1 cellular context compared by ENCODE assay signal in the genomic region with DNA sequence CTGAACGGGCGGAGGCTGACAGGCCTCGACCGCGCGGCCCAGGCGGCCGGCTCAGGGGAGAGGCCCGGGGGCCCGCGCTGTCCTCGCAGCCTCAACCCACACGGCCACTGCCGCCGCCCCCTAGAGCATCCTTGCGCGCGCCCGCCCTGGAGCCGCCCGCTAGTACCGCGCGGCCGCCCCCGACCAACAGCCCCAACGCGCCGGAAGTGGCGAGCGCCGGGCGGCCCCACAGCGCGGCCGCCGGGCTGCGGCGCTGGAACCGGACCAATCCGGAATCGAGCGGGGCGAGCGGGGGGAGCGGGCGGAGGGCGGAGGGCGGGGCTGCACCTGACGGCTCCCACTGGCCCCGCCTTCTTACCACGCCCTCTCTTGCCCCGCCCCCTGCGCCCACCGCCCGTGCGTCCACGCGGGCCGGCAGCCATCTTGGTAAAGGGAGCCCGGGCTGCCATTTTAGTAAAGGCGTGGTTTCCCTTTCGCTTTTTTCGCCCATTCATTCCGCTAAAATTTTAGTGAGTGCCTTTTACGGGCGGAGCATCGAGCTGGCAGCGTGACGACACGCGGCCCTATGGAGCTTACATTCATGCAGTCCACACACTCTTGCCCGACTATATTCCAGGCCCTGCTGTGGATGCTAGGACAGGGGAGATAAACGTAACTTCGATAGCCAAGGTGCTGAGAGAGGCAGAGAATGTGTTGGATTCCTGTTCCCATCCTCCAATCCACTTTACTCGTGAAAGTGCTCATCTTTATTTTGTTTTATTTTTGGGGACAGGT.
A peak's percentile ranks its signal among the peaks of the same experiment; 100 is the strongest.
TF ChIP-seq lines count a peak whose summit lies in the region.

A gene with protein sequence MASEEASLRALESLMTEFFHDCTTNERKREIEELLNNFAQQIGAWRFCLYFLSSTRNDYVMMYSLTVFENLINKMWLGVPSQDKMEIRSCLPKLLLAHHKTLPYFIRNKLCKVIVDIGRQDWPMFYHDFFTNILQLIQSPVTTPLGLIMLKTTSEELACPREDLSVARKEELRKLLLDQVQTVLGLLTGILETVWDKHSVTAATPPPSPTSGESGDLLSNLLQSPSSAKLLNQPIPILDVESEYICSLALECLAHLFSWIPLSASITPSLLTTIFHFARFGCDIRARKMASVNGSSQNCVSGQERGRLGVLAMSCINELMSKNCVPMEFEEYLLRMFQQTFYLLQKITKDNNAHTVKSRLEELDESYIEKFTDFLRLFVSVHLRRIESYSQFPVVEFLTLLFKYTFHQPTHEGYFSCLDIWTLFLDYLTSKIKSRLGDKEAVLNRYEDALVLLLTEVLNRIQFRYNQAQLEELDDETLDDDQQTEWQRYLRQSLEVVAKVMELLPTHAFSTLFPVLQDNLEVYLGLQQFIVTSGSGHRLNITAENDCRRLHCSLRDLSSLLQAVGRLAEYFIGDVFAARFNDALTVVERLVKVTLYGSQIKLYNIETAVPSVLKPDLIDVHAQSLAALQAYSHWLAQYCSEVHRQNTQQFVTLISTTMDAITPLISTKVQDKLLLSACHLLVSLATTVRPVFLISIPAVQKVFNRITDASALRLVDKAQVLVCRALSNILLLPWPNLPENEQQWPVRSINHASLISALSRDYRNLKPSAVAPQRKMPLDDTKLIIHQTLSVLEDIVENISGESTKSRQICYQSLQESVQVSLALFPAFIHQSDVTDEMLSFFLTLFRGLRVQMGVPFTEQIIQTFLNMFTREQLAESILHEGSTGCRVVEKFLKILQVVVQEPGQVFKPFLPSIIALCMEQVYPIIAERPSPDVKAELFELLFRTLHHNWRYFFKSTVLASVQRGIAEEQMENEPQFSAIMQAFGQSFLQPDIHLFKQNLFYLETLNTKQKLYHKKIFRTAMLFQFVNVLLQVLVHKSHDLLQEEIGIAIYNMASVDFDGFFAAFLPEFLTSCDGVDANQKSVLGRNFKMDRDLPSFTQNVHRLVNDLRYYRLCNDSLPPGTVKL (minus strand): TSS at position 208 of the 774 bp plus-strand sequence. CDS start 597 bp downstream, outside the sequence.

TF ChIP-seq in H1, 55 proteins besides CTCF, POLR2A, EP300 and RAD21:
- TF ChIP-seq ATF3 (IDR thresholded peaks at IDR 0.05; ENCODE audit: insufficient read depth, low read depth, low read length) = no peak
- TF ChIP-seq NRF1 (IDR thresholded peaks at IDR 0.05; ENCODE audit: low read depth, low read length) = no peak
- no peak for TF ChIP-seq RFX5 (IDR thresholded peaks at IDR 0.05; ENCODE audit: borderline replicate concordance, low read depth, low read length)
- TF ChIP-seq, protein P1, sequence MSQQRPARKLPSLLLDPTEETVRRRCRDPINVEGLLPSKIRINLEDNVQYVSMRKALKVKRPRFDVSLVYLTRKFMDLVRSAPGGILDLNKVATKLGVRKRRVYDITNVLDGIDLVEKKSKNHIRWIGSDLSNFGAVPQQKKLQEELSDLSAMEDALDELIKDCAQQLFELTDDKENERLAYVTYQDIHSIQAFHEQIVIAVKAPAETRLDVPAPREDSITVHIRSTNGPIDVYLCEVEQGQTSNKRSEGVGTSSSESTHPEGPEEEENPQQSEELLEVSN (IDR thresholded peaks at IDR 0.05) = peak; percentile 20
- TF ChIP-seq FOSL1 (IDR thresholded peaks at IDR 0.05; ENCODE audit: insufficient read depth, low read depth, low read length) = 0 out of 2 replicates have a peak, but pooled peaks have one; percentile 10
- peak; percentile 80 for TF ChIP-seq TAF1 (IDR thresholded peaks at IDR 0.05; ENCODE audit: low read depth, low read length)
- peak; percentile 33 for TF ChIP-seq NANOG (IDR thresholded peaks at IDR 0.05; ENCODE audit: insufficient read depth, low read depth, low read length, poor library complexity, severe bottlenecking)
- TF ChIP-seq USF2 (IDR thresholded peaks at IDR 0.05; ENCODE audit: low read length) = 0 out of 2 replicates have a peak, but pooled peaks have one; percentile 41
- 0 out of 2 replicates have a peak, but pooled peaks have one; percentile 25 for TF ChIP-seq BACH1 (IDR thresholded peaks at IDR 0.05; ENCODE audit: low read length)
- 0 out of 2 replicates have a peak, but pooled peaks have one; percentile 38 for TF ChIP-seq TCF12 (IDR thresholded peaks at IDR 0.05; ENCODE audit: low read depth, low read length)
- TF ChIP-seq YY1 (IDR thresholded peaks at IDR 0.05; ENCODE audit: low read depth, low read length) = peak; percentile 100
- TF ChIP-seq, protein P2, sequence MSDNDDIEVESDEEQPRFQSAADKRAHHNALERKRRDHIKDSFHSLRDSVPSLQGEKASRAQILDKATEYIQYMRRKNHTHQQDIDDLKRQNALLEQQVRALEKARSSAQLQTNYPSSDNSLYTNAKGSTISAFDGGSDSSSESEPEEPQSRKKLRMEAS (IDR thresholded peaks at IDR 0.05) = peak; percentile 92
- TF ChIP-seq PHF8 (conservative IDR thresholded peaks at IDR 0.05; ENCODE audit: low read depth, low read length) = peak; percentile 60
- TF ChIP-seq SIX5 (IDR thresholded peaks at IDR 0.05; ENCODE audit: low read depth, low read length) = peak; percentile 79
- no peak for TF ChIP-seq SP2 (IDR thresholded peaks at IDR 0.05; ENCODE audit: low read length)
- TF ChIP-seq HDAC2 (IDR thresholded peaks at IDR 0.05; ENCODE audit: borderline replicate concordance in 1 of 2, low read depth in 2 of 2, low read length in 2 of 2) = no peak; a peak in 1 of 4 replicates
- TF ChIP-seq GTF2F1 (IDR thresholded peaks at IDR 0.05; ENCODE audit: borderline replicate concordance, low read depth, low read length) = no peak
- peak; percentile 4; the same call in 1 of the 2 replicates for TF ChIP-seq EGR1 (IDR thresholded peaks at IDR 0.05; ENCODE audit: borderline replicate concordance, low read depth, low read length)
- TF ChIP-seq, protein P3, sequence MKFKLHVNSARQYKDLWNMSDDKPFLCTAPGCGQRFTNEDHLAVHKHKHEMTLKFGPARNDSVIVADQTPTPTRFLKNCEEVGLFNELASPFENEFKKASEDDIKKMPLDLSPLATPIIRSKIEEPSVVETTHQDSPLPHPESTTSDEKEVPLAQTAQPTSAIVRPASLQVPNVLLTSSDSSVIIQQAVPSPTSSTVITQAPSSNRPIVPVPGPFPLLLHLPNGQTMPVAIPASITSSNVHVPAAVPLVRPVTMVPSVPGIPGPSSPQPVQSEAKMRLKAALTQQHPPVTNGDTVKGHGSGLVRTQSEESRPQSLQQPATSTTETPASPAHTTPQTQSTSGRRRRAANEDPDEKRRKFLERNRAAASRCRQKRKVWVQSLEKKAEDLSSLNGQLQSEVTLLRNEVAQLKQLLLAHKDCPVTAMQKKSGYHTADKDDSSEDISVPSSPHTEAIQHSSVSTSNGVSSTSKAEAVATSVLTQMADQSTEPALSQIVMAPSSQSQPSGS (IDR thresholded peaks at IDR 0.05; ENCODE audit: low read length) = 0 out of 2 replicates have a peak, but pooled peaks have one; percentile 27
- TF ChIP-seq SIN3A (conservative IDR thresholded peaks at IDR 0.05 in 1 of 2, IDR thresholded peaks at IDR 0.05 in 1 of 2; ENCODE audit: low read depth in 1 of 2, low read length in 2 of 2) = peak in 1 of 2 experiments; percentile 87; a peak in 2 of 4 replicates
- no peak for TF ChIP-seq SRF (IDR thresholded peaks at IDR 0.05; ENCODE audit: low read depth, low read length)
- 0 out of 2 replicates have a peak, but pooled peaks have one; percentile 63 for TF ChIP-seq SP1 (IDR thresholded peaks at IDR 0.05; ENCODE audit: low read depth, low read length)
- peak; percentile 60 for TF ChIP-seq KDM4A (IDR thresholded peaks at IDR 0.05; ENCODE audit: low read depth, low read length, severe bottlenecking)
- peak; percentile 44; the same call in 1 of the 2 replicates for TF ChIP-seq TBP (IDR thresholded peaks at IDR 0.05; ENCODE audit: low read depth, low read length)
- TF ChIP-seq POLR2AphosphoS5 (IDR thresholded peaks at IDR 0.05; ENCODE audit: low read depth, low read length) = peak; percentile 51
- 0 out of 2 replicates have a peak, but pooled peaks have one; percentile 41 for TF ChIP-seq RBBP5 (IDR thresholded peaks at IDR 0.05; ENCODE audit: borderline replicate concordance, low read depth, low read length)
- peak; percentile 80 for TF ChIP-seq SAP30 (IDR thresholded peaks at IDR 0.05; ENCODE audit: insufficient read depth, insufficient replicate concordance, low read length)
- TF ChIP-seq SP4 (IDR thresholded peaks at IDR 0.05; ENCODE audit: low read length) = peak; percentile 61; the same call in 1 of the 2 replicates
- TF ChIP-seq TAF7 (optimal IDR thresholded peaks at IDR 0.05; ENCODE audit: borderline replicate concordance, low read depth, low read length) = peak; percentile 86
- TF ChIP-seq CREB1 (IDR thresholded peaks at IDR 0.05) = peak; percentile 73; the same call in 1 of the 2 replicates
TF ChIP-seq in H1: peak in this region for 23.
